Comparison of ENCODE assay signal across 15 cellular contexts in the genomic region with DNA sequence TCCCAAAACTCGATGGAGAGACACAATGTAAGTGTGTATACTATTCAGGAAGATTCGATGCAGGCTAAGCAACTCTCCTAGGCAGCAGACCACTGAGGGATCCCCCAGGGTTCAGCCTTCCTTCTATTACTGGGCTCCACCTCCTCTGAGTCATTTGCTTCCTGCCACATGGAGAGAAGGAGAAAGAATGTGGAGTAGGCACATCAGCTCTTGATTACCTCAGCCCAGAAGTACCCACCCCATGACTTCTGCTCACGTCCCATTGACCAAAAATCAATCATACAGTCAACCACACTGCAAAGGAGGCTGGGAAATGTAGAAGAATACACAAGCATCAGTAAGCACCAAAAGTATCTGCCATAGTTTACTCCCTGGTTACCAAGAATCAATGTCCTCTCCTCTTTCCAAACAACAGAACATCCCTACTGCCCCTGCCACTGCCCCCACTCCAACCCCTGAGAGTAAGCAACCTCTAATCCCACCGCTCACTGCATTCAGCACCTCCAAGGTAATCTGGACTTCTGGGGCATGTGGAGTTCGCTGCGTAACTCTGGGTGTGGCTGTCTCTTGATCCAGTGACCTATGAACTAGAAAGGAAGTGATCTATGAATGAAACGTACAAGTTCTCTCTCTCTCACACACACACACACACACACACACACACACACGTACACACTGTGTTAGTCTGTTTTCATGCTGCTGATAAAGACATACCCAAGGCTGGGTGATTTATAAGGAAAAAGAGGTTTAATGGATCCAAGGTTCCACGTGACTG.
DNase-seq lines count a peak whose midpoint lies in the region; ATAC-seq, FAIRE-seq and TF ChIP-seq lines count a peak whose summit lies in the region.
"Had no signal": no experiment of that assay in that cellular context is flagged by ENCODE, and none has a peak within 500 bp of the region (broad histone marks: within the 10 kb centered on the region; RNA-seq: fewer than 3 reads in every experiment).

No MANE protein-coding gene starts in this region.

- TF ChIP-seq CTCF in AG10803 (conservative IDR thresholded peaks at IDR 0.05; ENCODE audit: low read length): no peak
- TF ChIP-seq CTCF in mammary epithelial cell (conservative IDR thresholded peaks at IDR 0.05 in 1 of 2, IDR thresholded peaks at IDR 0.05 in 1 of 2; ENCODE audit: extremely low read depth in 1 of 2, insufficient read depth in 1 of 2, low read depth in 1 of 2, low read length in 2 of 2): no peak
- TF ChIP-seq CTCF in neural progenitor cell (IDR thresholded peaks at IDR 0.05): no peak
- TF ChIP-seq CTCF in lower lobe of right lung (IDR thresholded peaks at IDR 0.05): no peak

- H3K79me2 ChIP-seq in mammary epithelial cell (ENCODE audit: insufficient read depth, low read length) (no peaks in the 10 kb centered on the region), neural progenitor cell (ENCODE audit: low read depth) (no peaks in the 10 kb centered on the region)

- CTCF ChIA-PET in mammary epithelial cell (lab: Charles Lee; ENCODE audit: low non-redundant PET): no interaction called here

- H3F3A ChIP-seq in neural progenitor cell (ENCODE audit: low read depth): no peaks in the 10 kb centered on the region

- H3K27me3 ChIP-seq in mammary epithelial cell (ENCODE audit: insufficient read depth, low read length) (no peaks in the 10 kb centered on the region), neural progenitor cell (no peaks in the 10 kb centered on the region), lower lobe of right lung (ENCODE audit: low read depth) (no peaks in the 10 kb centered on the region)

- no peak overlapping the region for H3K4me3 Mint-ChIP-seq in neural progenitor cell
- H3K4me3 Mint-ChIP-seq in T-helper 2 cell treated with Interferon-gamma antibody and Interleukin-4, amounts not matched to agents 5 μg/mL and 100 μg/mL, for 36 hours: no peak overlapping the region
- H3K4me3 Mint-ChIP-seq: activated naive CD8-positive, alpha-beta T cell; stimulated activated naive CD8-positive, alpha-beta T cell treated with anti-CD3 and anti-CD28 coated beads, Interleukin-15, Interleukin-2, amounts not matched to agents 100 ng/mL and 50 ng/mL, for 24 hours; T-helper 17 cell had no signal

- dilution Hi-C loops in mammary epithelial cell (cut with HindIII; ENCODE audit: low sequenced_read_pairs): no loop called here

- H3K4me1 ChIP-seq in mammary epithelial cell (ENCODE audit: insufficient read depth, low read length): no peaks in the 10 kb centered on the region
- no peaks in the 10 kb centered on the region for H3K4me1 ChIP-seq in neural progenitor cell
- no peaks in the 10 kb centered on the region for H3K4me1 ChIP-seq in lower lobe of right lung

- peak; percentile 72 for DNase-seq in AG10803 (ENCODE audit: low read depth)
- peak; percentile 8 for DNase-seq in HTR-8/SVneo (ENCODE audit: insufficient read length, low spot score)
- peak; percentile 34 for DNase-seq in mammary epithelial cell
- DNase-seq in left colon: no peak
- no peak for DNase-seq in neural progenitor cell (ENCODE audit: low spot score)
- no peak for DNase-seq in T-helper 2 cell treated with Interferon-gamma antibody and Interleukin-4, amounts not matched to agents 5 μg/mL and 100 μg/mL, for 36 hours (ENCODE audit: low spot score)
- no peak for DNase-seq in cerebellar cortex (ENCODE audit: low spot score)
- no peak for DNase-seq in lower lobe of right lung
- DNase-seq: AML-193; nucleus accumbens; stimulated activated CD4-positive, alpha-beta T cell treated with anti-CD3 and anti-CD28 coated beads, Interleukin-2, amount 100 ng/mL, for 24 hours; T-helper 17 cell had no signal

- BruUV-seq in mammary epithelial cell (replicated peaks; lab: Mats Ljungman, UMichigan): no TSS peak

- no peak overlapping the region for H3K27ac Mint-ChIP-seq in neural progenitor cell
- H3K27ac Mint-ChIP-seq in T-helper 2 cell treated with Interferon-gamma antibody and Interleukin-4, amounts not matched to agents 5 μg/mL and 100 μg/mL, for 36 hours: no peak overlapping the region
- H3K27ac Mint-ChIP-seq: activated naive CD8-positive, alpha-beta T cell; stimulated activated naive CD8-positive, alpha-beta T cell treated with anti-CD3 and anti-CD28 coated beads, Interleukin-15, Interleukin-2, amounts not matched to agents 100 ng/mL and 50 ng/mL, for 24 hours; T-helper 17 cell had no signal

- H3K9me3 ChIP-seq in mammary epithelial cell (replicated peaks; ENCODE audit: insufficient read depth, low read length): no peaks in the 10 kb centered on the region
- H3K9me3 ChIP-seq in neural progenitor cell (ENCODE audit: low read depth): no peaks in the 10 kb centered on the region
- no peaks in the 10 kb centered on the region for H3K9me3 ChIP-seq in lower lobe of right lung

- peaks cover 17% of the 10 kb centered on the region for H3K4me1 Mint-ChIP-seq in neural progenitor cell
- H3K4me1 Mint-ChIP-seq in T-helper 2 cell treated with Interferon-gamma antibody and Interleukin-4, amounts not matched to agents 5 μg/mL and 100 μg/mL, for 36 hours (ENCODE audit: low read depth): no peaks in the 10 kb centered on the region

- no peaks in the 10 kb centered on the region for H4K20me1 ChIP-seq in mammary epithelial cell (ENCODE audit: insufficient read depth, low read length)
- no peaks in the 10 kb centered on the region for H4K20me1 ChIP-seq in neural progenitor cell (ENCODE audit: low read depth)

- no peaks in the 10 kb centered on the region for H3K9me3 Mint-ChIP-seq in neural progenitor cell
- H3K9me3 Mint-ChIP-seq in T-helper 2 cell treated with Interferon-gamma antibody and Interleukin-4, amounts not matched to agents 5 μg/mL and 100 μg/mL, for 36 hours: no peaks in the 10 kb centered on the region

- H3K36me3 Mint-ChIP-seq in neural progenitor cell: no peaks in the 10 kb centered on the region
- no peaks in the 10 kb centered on the region for H3K36me3 Mint-ChIP-seq in T-helper 2 cell treated with Interferon-gamma antibody and Interleukin-4, amounts not matched to agents 5 μg/mL and 100 μg/mL, for 36 hours (ENCODE audit: low read depth)

- H2AFZ ChIP-seq in mammary epithelial cell (ENCODE audit: low read depth, low read length) (no peak overlapping the region), neural progenitor cell (replicated peaks) (no peak overlapping the region)

- H3K36me3 ChIP-seq in mammary epithelial cell (ENCODE audit: insufficient read depth, low read length): no peaks in the 10 kb centered on the region
- H3K36me3 ChIP-seq in neural progenitor cell: no peaks in the 10 kb centered on the region
- no peaks in the 10 kb centered on the region for H3K36me3 ChIP-seq in lower lobe of right lung

- no peak overlapping the region for H3K27ac ChIP-seq in mammary epithelial cell (ENCODE audit: insufficient read depth, low read depth, low read length)
- no peak overlapping the region for H3K27ac ChIP-seq in neural progenitor cell
- no peak overlapping the region for H3K27ac ChIP-seq in lower lobe of right lung

- ATAC-seq in left colon (peak; percentile 56), lower lobe of right lung (no peak)
- ATAC-seq: T-helper 17 cell had no signal

- in situ Hi-C loops in mammary epithelial cell (cut with MboI; ENCODE audit: low sequenced_read_pairs in 2 of 2): no loop called here

- H3K9ac ChIP-seq in mammary epithelial cell (ENCODE audit: insufficient read depth, low read length) (no peak overlapping the region), neural progenitor cell (no peak overlapping the region)

- H3K27me3 Mint-ChIP-seq in neural progenitor cell (ENCODE audit: insufficient read depth, low read depth): peaks cover 2% of the 10 kb centered on the region
- H3K27me3 Mint-ChIP-seq in T-helper 2 cell treated with Interferon-gamma antibody and Interleukin-4, amounts not matched to agents 5 μg/mL and 100 μg/mL, for 36 hours (ENCODE audit: low read depth): peaks cover 14% of the 10 kb centered on the region
- H3K27me3 Mint-ChIP-seq: stimulated activated naive CD8-positive, alpha-beta T cell treated with anti-CD3 and anti-CD28 coated beads, Interleukin-15, Interleukin-2, amounts not matched to agents 100 ng/mL and 50 ng/mL, for 24 hours; T-helper 17 cell had no signal

- 70% methylated on average over 8 of the region's 9 CpGs for whole genome bisulfite sequencing in mammary epithelial cell (ENCODE audit: low coverage, missing lambda C conversion rate)

- no peak for FAIRE-seq in HTR-8/SVneo (lab: Jason Lieb, UNC)
- FAIRE-seq: keratinocyte had no signal

- no peak overlapping the region for H3K4me2 ChIP-seq in mammary epithelial cell (ENCODE audit: insufficient read depth, low read depth, low read length)
- H3K4me2 ChIP-seq in neural progenitor cell: no peak overlapping the region

- intact Hi-C loops in mammary epithelial cell (cut with micrococcal nuclease): no loop called here
- intact Hi-C loops in left colon (cut with DNase I, micrococcal nuclease): no loop called here
- intact Hi-C loops in lower lobe of right lung (cut with DNase I): no loop called here

- H3K4me3 ChIP-seq in AG10803 (ENCODE audit: low read length) (no peak overlapping the region), mammary epithelial cell (replicated peaks in 1 of 3; ENCODE audit: insufficient read depth in 1 of 3, low read depth in 2 of 3, low read length in 3 of 3) (no peak overlapping the region), neural progenitor cell (no peak overlapping the region), lower lobe of right lung (no peak overlapping the region)

Comparison
In these comparisons a context has a peak if more than half of its experiments do, and no peak if none do; other contexts are left out.
1. DNase-seq: peak in AG10803 (single experiment), HTR-8/SVneo (single experiment) and mammary epithelial cell (single experiment); none in left colon (0 of 2), neural progenitor cell (single experiment), T-helper 2 cell treated with Interferon-gamma antibody and Interleukin-4, amounts not matched to agents 5 μg/mL and 100 μg/mL, for 36 hours (single experiment), cerebellar cortex (single experiment) and lower lobe of right lung (single experiment).